1 cellular context compared by ENCODE assay signal in the genomic region with DNA sequence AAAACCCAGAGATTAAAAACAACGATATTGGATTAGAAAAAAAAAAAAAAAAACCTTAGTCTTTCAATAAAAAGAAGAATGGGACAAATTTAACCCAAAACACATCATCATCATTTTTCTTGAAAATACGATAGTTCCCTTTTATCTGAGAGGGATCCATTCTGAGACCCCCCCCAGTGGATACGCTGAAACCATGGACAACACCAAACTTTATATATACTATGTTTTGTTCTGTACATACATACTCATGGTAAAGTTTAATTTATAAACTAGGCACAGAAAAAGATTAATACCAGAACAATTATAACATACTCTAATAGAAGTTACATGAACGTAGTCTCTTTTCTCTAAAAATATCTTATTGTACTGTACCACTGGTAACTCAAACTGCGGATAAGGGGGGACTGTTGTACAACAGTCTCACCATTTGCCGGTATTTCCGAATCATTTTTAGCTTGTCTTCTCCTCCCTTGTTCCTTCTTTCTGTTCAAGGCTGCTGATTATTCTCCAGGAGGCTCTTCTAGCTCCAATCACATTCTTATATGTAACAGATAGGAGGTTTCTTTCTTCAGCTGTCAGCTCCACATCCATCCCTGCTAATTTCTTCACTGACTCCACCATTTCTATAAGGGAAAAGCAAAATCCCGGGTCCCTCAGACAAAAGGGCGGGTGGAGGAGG.
TF ChIP-seq lines count a peak whose summit lies in the region.

No MANE protein-coding gene starts in this region.

TF ChIP-seq in IMR-90, 13 proteins besides CTCF, POLR2A, EP300 and RAD21:
- TF ChIP-seq RCOR1 (IDR thresholded peaks at IDR 0.05; ENCODE audit: insufficient replicate concordance, low read length) = no peak
- no peak for TF ChIP-seq MAFK (IDR thresholded peaks at IDR 0.05; ENCODE audit: low read depth, low read length)
- no peak for TF ChIP-seq NFE2L2 (IDR thresholded peaks at IDR 0.05; ENCODE audit: low read depth, low read length)
- TF ChIP-seq USF2 (IDR thresholded peaks at IDR 0.05; ENCODE audit: low read depth, low read length) = no peak
- TF ChIP-seq BHLHE40 (IDR thresholded peaks at IDR 0.05; ENCODE audit: low read depth, low read length) = no peak
- no peak for TF ChIP-seq FOS (IDR thresholded peaks at IDR 0.05; ENCODE audit: low read depth, low read length)
- TF ChIP-seq CEBPB (IDR thresholded peaks at IDR 0.05; ENCODE audit: low read depth, low read length) = no peak
- TF ChIP-seq MAZ (IDR thresholded peaks at IDR 0.05; ENCODE audit: borderline replicate concordance, low read depth, low read length) = no peak
- TF ChIP-seq SMC3 (IDR thresholded peaks at IDR 0.05; ENCODE audit: low read depth, low read length) = no peak
- TF ChIP-seq, protein P1, sequence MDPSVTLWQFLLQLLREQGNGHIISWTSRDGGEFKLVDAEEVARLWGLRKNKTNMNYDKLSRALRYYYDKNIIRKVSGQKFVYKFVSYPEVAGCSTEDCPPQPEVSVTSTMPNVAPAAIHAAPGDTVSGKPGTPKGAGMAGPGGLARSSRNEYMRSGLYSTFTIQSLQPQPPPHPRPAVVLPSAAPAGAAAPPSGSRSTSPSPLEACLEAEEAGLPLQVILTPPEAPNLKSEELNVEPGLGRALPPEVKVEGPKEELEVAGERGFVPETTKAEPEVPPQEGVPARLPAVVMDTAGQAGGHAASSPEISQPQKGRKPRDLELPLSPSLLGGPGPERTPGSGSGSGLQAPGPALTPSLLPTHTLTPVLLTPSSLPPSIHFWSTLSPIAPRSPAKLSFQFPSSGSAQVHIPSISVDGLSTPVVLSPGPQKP (IDR thresholded peaks at IDR 0.05; ENCODE audit: borderline replicate concordance, low read depth, low read length) = no peak
- no peak for TF ChIP-seq CHD1 (IDR thresholded peaks at IDR 0.05; ENCODE audit: low read depth, low read length)
- TF ChIP-seq RFX5 (IDR thresholded peaks at IDR 0.05; ENCODE audit: low read depth, low read length) = no peak
- TF ChIP-seq MXI1 (IDR thresholded peaks at IDR 0.05; ENCODE audit: borderline replicate concordance, low read depth, low read length) = no peak
